Comparison of ENCODE assay signal across 1 cellular context in genomic region chr6:109008951-109009760, GRCh38.
TF ChIP-seq lines count a peak whose summit lies in the region.

No MANE protein-coding gene starts in this region.

TF ChIP-seq in HepG2, 621 proteins besides CTCF, POLR2A, EP300 and RAD21 (continued from another document and continues in another):
- TF ChIP-seq HNF1B (CRISPR knock-in tag; IDR thresholded peaks at IDR 0.05) = no peak
- TF ChIP-seq ELK4 (CRISPR knock-in tag; IDR thresholded peaks at IDR 0.05; ENCODE audit: borderline replicate concordance) = no peak
- no peak for TF ChIP-seq ZMAT5 (CRISPR knock-in tag; IDR thresholded peaks at IDR 0.05; ENCODE audit: borderline replicate concordance, low read depth)
- no peak for TF ChIP-seq MTF1 (CRISPR knock-in tag; IDR thresholded peaks at IDR 0.05)
- no peak for TF ChIP-seq ZNF75D (CRISPR knock-in tag; IDR thresholded peaks at IDR 0.05; ENCODE audit: borderline replicate concordance)
- no peak for TF ChIP-seq ZNF44 (CRISPR knock-in tag; IDR thresholded peaks at IDR 0.05)
- no peak for TF ChIP-seq TEAD2 (CRISPR knock-in tag; IDR thresholded peaks at IDR 0.05)
- TF ChIP-seq SMAD1 (CRISPR knock-in tag; IDR thresholded peaks at IDR 0.05; ENCODE audit: borderline replicate concordance, low read depth) = peak; percentile 93; the same call in 1 of the 2 replicates
- peak; percentile 79 for TF ChIP-seq TAF1 (CRISPR knock-in tag; IDR thresholded peaks at IDR 0.05)
- no peak; the same call in 1 of the 2 replicates for TF ChIP-seq ETV5 (CRISPR knock-in tag; IDR thresholded peaks at IDR 0.05; ENCODE audit: borderline replicate concordance)
- TF ChIP-seq ATF5 (CRISPR knock-in tag; IDR thresholded peaks at IDR 0.05; ENCODE audit: low read depth) = no peak
- TF ChIP-seq ZNF33A (CRISPR knock-in tag; IDR thresholded peaks at IDR 0.05; ENCODE audit: borderline replicate concordance) = no peak
- TF ChIP-seq U2AF1 (optimal IDR thresholded peaks at IDR 0.05; ENCODE audit: low read depth, low read length) = no peak
- no peak for TF ChIP-seq NR3C1 (CRISPR knock-in tag; IDR thresholded peaks at IDR 0.05)
- 0 out of 2 replicates have a peak, but pooled peaks have one; percentile 46 for TF ChIP-seq ZNF280B (CRISPR knock-in tag; IDR thresholded peaks at IDR 0.05; ENCODE audit: borderline replicate concordance)
- no peak; the same call in 1 of the 2 replicates for TF ChIP-seq ZSCAN31 (CRISPR knock-in tag; IDR thresholded peaks at IDR 0.05; ENCODE audit: low read depth)
- no peak for TF ChIP-seq SNAPC2 (CRISPR knock-in tag; IDR thresholded peaks at IDR 0.05)
- no peak for TF ChIP-seq BHLHE40 (IDR thresholded peaks at IDR 0.05; ENCODE audit: low read length)
- TF ChIP-seq ZBTB33 (CRISPR knock-in tag; IDR thresholded peaks at IDR 0.05) = no peak
- no peak for TF ChIP-seq ZKSCAN1 (IDR thresholded peaks at IDR 0.05; ENCODE audit: low read length)
- no peak for TF ChIP-seq ZNF263 (CRISPR knock-in tag; IDR thresholded peaks at IDR 0.05)
- TF ChIP-seq GABPA (IDR thresholded peaks at IDR 0.05; ENCODE audit: low read depth, low read length) = no peak
- no peak for TF ChIP-seq GABPA (CRISPR knock-in tag; IDR thresholded peaks at IDR 0.05; ENCODE audit: low read depth)
- TF ChIP-seq ZBTB3 (CRISPR knock-in tag; IDR thresholded peaks at IDR 0.05; ENCODE audit: borderline replicate concordance, low read depth) = no peak
- TF ChIP-seq PAXIP1 (CRISPR knock-in tag; conservative IDR thresholded peaks at IDR 0.05) = peak; percentile 20; the same call in 1 of the 2 replicates
- TF ChIP-seq ZBTB46 (CRISPR knock-in tag; IDR thresholded peaks at IDR 0.05; ENCODE audit: borderline replicate concordance) = no peak
- TF ChIP-seq TSC22D2 (CRISPR knock-in tag; IDR thresholded peaks at IDR 0.05; ENCODE audit: borderline replicate concordance) = 0 out of 2 replicates have a peak, but pooled peaks have one; percentile 41
- 0 out of 2 replicates have a peak, but pooled peaks have one; percentile 31 for TF ChIP-seq EEA1 (CRISPR knock-in tag; IDR thresholded peaks at IDR 0.05; ENCODE audit: borderline replicate concordance)
- TF ChIP-seq PRPF4 (IDR thresholded peaks at IDR 0.05; ENCODE audit: low read depth, low read length, poor library complexity, severe bottlenecking) = no peak
- TF ChIP-seq ARHGAP35 (CRISPR knock-in tag; IDR thresholded peaks at IDR 0.05; ENCODE audit: borderline replicate concordance) = no peak
- TF ChIP-seq FOXA3 (CRISPR knock-in tag; IDR thresholded peaks at IDR 0.05) = 0 out of 2 replicates have a peak, but pooled peaks have one; percentile 4
- peak; percentile 8 for TF ChIP-seq XRCC5 (optimal IDR thresholded peaks at IDR 0.05; ENCODE audit: low read length)
- 0 out of 2 replicates have a peak, but pooled peaks have one; percentile 12 for TF ChIP-seq THAP11 (CRISPR knock-in tag; IDR thresholded peaks at IDR 0.05)
- TF ChIP-seq ZNF619 (CRISPR knock-in tag; IDR thresholded peaks at IDR 0.05) = 0 out of 2 replicates have a peak, but pooled peaks have one; percentile 32
- TF ChIP-seq SATB2 (CRISPR knock-in tag; IDR thresholded peaks at IDR 0.05) = no peak
- TF ChIP-seq ZNF790 (CRISPR knock-in tag; IDR thresholded peaks at IDR 0.05; ENCODE audit: borderline replicate concordance) = peak; percentile 89; the same call in 1 of the 2 replicates
- TF ChIP-seq MIER2 (CRISPR knock-in tag; IDR thresholded peaks at IDR 0.05) = no peak
- TF ChIP-seq DR1 (CRISPR knock-in tag; IDR thresholded peaks at IDR 0.05) = no peak
- TF ChIP-seq ISL2 (CRISPR knock-in tag; IDR thresholded peaks at IDR 0.05) = no peak; the same call in 1 of the 2 replicates
- TF ChIP-seq ZNF253 (CRISPR knock-in tag; IDR thresholded peaks at IDR 0.05; ENCODE audit: borderline replicate concordance) = 0 out of 2 replicates have a peak, but pooled peaks have one; percentile 18
- TF ChIP-seq SP4 (CRISPR knock-in tag; IDR thresholded peaks at IDR 0.05) = peak; percentile 99
- peak; percentile 94; the same call in 1 of the 2 replicates for TF ChIP-seq IRX3 (CRISPR knock-in tag; IDR thresholded peaks at IDR 0.05; ENCODE audit: borderline replicate concordance, low read depth)
- TF ChIP-seq ZBTB26 (CRISPR knock-in tag; IDR thresholded peaks at IDR 0.05; ENCODE audit: borderline replicate concordance) = no peak; the same call in 1 of the 2 replicates
- no peak for TF ChIP-seq ZBTB42 (CRISPR knock-in tag; IDR thresholded peaks at IDR 0.05)
- no peak; the same call in 1 of the 2 replicates for TF ChIP-seq SP5 (CRISPR knock-in tag; IDR thresholded peaks at IDR 0.05; ENCODE audit: borderline replicate concordance, low read depth)
- no peak for TF ChIP-seq FOSL1 (CRISPR knock-in tag; IDR thresholded peaks at IDR 0.05; ENCODE audit: borderline replicate concordance)
- no peak for TF ChIP-seq HMGXB3 (CRISPR knock-in tag; IDR thresholded peaks at IDR 0.05; ENCODE audit: borderline replicate concordance)
